6 cellular contexts compared by ENCODE assay signal in the genomic region with DNA sequence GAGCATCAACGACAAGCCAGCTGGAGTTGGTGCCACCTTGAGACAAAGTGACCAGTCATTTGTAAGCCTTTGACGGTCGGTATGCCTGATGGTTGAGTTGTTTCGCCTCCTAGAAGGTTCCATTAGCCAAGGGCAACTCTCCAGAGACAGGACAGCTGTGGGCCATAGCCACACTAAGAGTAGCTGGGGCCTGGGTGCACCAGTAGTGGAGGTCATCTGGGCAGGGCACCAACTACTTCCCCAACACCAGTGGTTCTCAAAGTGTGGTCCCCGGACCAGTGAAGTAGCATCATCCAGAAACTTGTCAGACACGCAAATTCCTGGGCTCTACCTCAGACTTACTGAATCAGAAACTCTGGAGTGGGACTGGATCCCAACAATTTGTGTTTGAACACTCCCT.
"Had no signal": no experiment of that assay in that cellular context is flagged by ENCODE, and none has a peak within 500 bp of the region (broad histone marks: within the 10 kb centered on the region; RNA-seq: fewer than 3 reads in every experiment).

No MANE protein-coding gene starts in this region.

- DNase-seq: IMR-90, KBM-7, KG1 had no signal

- FAIRE-seq: HepG2, K562 had no signal

- H3K4me3 ChIP-seq: K562 had no signal

- H3K27ac ChIP-seq: HL-60 had no signal
